Comparison of ENCODE assay signal across 32 cellular contexts in genomic region chr15:76647612-76648011, GRCh38.
"Had no signal": no experiment of that assay in that cellular context is flagged by ENCODE, and none has a peak within 500 bp of the region (broad histone marks: within the 10 kb centered on the region; RNA-seq: fewer than 3 reads in every experiment).

No MANE protein-coding gene starts in this region.

- H3K27me3 Mint-ChIP-seq: naive thymus-derived CD4-positive, alpha-beta T cell; progenitor cell of endocrine pancreas; stimulated activated memory B cell treated with anti-CD40 and anti-IgM and Interleukin-4, amounts not matched to agents 10 μg/mL and 1 μg/mL and 100 μg/mL, for 72 hours; stimulated activated naive CD8-positive, alpha-beta T cell treated with anti-CD3 and anti-CD28 coated beads, Interleukin-15, amount 100 ng/mL, for 72 hours; type B pancreatic cell had no signal

- H3K4me2 ChIP-seq: smooth muscle cell had no signal

- H3K27me3 ChIP-seq: neutrophil, ovary, spleen, suprapubic skin, testis, tibial artery, transverse colon, upper lobe of right lung, uterus had no signal

- H3K9me3 Mint-ChIP-seq: stimulated activated naive CD8-positive, alpha-beta T cell treated with anti-CD3 and anti-CD28 coated beads, Interleukin-15, amount 100 ng/mL, for 72 hours; type B pancreatic cell had no signal

- H3K27ac ChIP-seq: neutrophil, ovary, parathyroid adenoma, psoas muscle, skin epidermis, spleen, suprapubic skin, testis, tibial artery, transverse colon, upper lobe of right lung, uterus had no signal

- H3K79me2 ChIP-seq: parathyroid adenoma had no signal

- H3K36me3 ChIP-seq: ovary, upper lobe of right lung, uterus had no signal

- H2AFZ ChIP-seq: parathyroid adenoma had no signal

- H3K4me3 Mint-ChIP-seq: naive thymus-derived CD4-positive, alpha-beta T cell; natural killer cell; nephron; stimulated activated memory B cell treated with anti-CD40 and anti-IgM and Interleukin-4, amounts not matched to agents 10 μg/mL and 1 μg/mL and 100 μg/mL, for 72 hours; stimulated activated naive CD8-positive, alpha-beta T cell treated with anti-CD3 and anti-CD28 coated beads, Interleukin-15, amount 100 ng/mL, for 72 hours; type B pancreatic cell had no signal

- DNase-seq: naive thymus-derived CD4-positive, alpha-beta T cell; natural killer cell; nucleus accumbens; ovary; posterior cingulate gyrus; psoas muscle; right cardiac atrium; spleen; stimulated activated CD4-positive, alpha-beta T cell treated with anti-CD3 and anti-CD28 coated beads, Interleukin-12 subunit alpha, Interleukin-12 subunit beta, amount 100 ng/mL, for 4 hours; stimulated activated CD4-positive, alpha-beta T cell treated with anti-CD3 and anti-CD28 coated beads, Interleukin-1b, Interleukin-23, amount 100 ng/mL, for 48 hours; stimulated activated CD4-positive, alpha-beta T cell treated with anti-CD3 and anti-CD28 coated beads, Interleukin-4, amount 100 ng/mL, for 1 hour; stimulated activated CD4-positive, alpha-beta T cell treated with anti-CD3 and anti-CD28 coated beads, Interleukin-4, amount 100 ng/mL, for 4 hours; stimulated activated CD8-positive, alpha-beta memory T cell treated with anti-CD3 and anti-CD28 coated beads, Interleukin-4, amount 100 ng/mL, for 48 hours; stimulated activated naive CD4-positive, alpha-beta T cell; stimulated activated naive CD8-positive, alpha-beta T cell treated with anti-CD3 and anti-CD28 coated beads, Interleukin-15, amount 100 ng/mL, for 72 hours; stimulated activated naive CD8-positive, alpha-beta T cell treated with anti-CD3 and anti-CD28 coated beads, Interleukin-15, Interleukin-2, amounts not matched to agents 100 U/mL and 50 U/mL, for 24 hours; substantia nigra; testis; tibial artery; transverse colon; upper lobe of right lung; uterus had no signal

- H3K4me1 Mint-ChIP-seq: nephron; stimulated activated memory B cell treated with anti-CD40 and anti-IgM and Interleukin-4, amounts not matched to agents 10 μg/mL and 1 μg/mL and 100 μg/mL, for 72 hours had no signal

- ATAC-seq: naive thymus-derived CD4-positive, alpha-beta T cell; natural killer cell; psoas muscle; right cardiac atrium; sciatic nerve; stimulated activated memory B cell treated with anti-CD40 and anti-IgM and Interleukin-4, amounts not matched to agents 10 μg/mL and 1 μg/mL and 100 μg/mL, for 72 hours; stimulated activated naive CD8-positive, alpha-beta T cell treated with anti-CD3 and anti-CD28 coated beads, Interleukin-15, amount 100 ng/mL, for 72 hours; stimulated activated naive CD8-positive, alpha-beta T cell treated with anti-CD3 and anti-CD28 coated beads, Interleukin-15, Interleukin-2, amounts not matched to agents 100 U/mL and 50 U/mL, for 24 hours; upper lobe of right lung had no signal

- H3K4me1 ChIP-seq: parathyroid adenoma, psoas muscle, spleen, suprapubic skin, testis, tibial artery, transverse colon, upper lobe of right lung, uterus had no signal

- H3K9ac ChIP-seq: parathyroid adenoma had no signal

- H3K27ac Mint-ChIP-seq: naive thymus-derived CD4-positive, alpha-beta T cell; natural killer cell; nephron; progenitor cell of endocrine pancreas; stimulated activated memory B cell treated with anti-CD40 and anti-IgM and Interleukin-4, amounts not matched to agents 10 μg/mL and 1 μg/mL and 100 μg/mL, for 72 hours; stimulated activated naive CD8-positive, alpha-beta T cell treated with anti-CD3 and anti-CD28 coated beads, Interleukin-15, amount 100 ng/mL, for 72 hours; type B pancreatic cell had no signal

- H3K9me3 ChIP-seq: neutrophil, ovary, psoas muscle, suprapubic skin, testis, tibial artery, transverse colon, upper lobe of right lung, uterus had no signal

- H3K4me3 ChIP-seq: ovary, psoas muscle, skin epidermis, smooth muscle cell, spleen, suprapubic skin, testis, tibial artery, transverse colon, upper lobe of right lung, uterus had no signal
